In the genomic region with DNA sequence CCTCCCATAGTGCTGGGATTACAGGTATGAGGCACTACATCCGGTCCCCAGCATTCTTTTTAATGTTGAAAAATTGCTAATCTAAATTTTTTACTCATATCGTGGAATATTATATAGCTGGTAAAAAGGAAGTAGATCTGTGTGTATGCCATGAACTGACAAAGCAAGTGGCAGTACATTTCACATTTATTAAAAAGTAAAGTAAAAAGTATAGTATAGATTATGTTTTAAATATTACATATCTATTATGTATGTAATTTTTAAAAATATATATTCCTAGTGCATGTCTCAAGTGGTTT, we compare ENCODE assay signal across 24 cellular contexts.
"Had no signal": no experiment of that assay in that cellular context is flagged by ENCODE, and none has a peak within 500 bp of the region (broad histone marks: within the 10 kb centered on the region; RNA-seq: fewer than 3 reads in every experiment).

No MANE protein-coding gene starts in this region.

- H3K27ac ChIP-seq: HL-60, SJSA1, SK-N-MC had no signal

- H3K27me3 ChIP-seq: MG63, SJSA1 had no signal

- H3K4me3 ChIP-seq: MG63, SJSA1, SK-N-MC had no signal

- DNase-seq: Karpas-422, KG1, MG63, NCI-H1092, NCI-H1105 treated with DMSO at 0.1 percent for 48 hours, NCI-H1417 treated with DMSO at 0.1 percent for 48 hours, NCI-H146, NCI-H1694 treated with DMSO at 0.1 percent for 48 hours, NCI-H1930, NCI-H2081, NCI-H2107, NCI-H2227 treated with DMSO at 0.1 percent for 48 hours, NCI-H524 treated with DMSO at 0.1 percent for 48 hours, NCI-H69, NCI-H774, OCI-M1, Right ventricle myocardium superior, RPMI8226, SIG-M5 had no signal

- H3K4me1 ChIP-seq: SJSA1 had no signal

- H3K9me3 ChIP-seq: MG63, SJSA1 had no signal

- FAIRE-seq: HTR-8/SVneo, RCC 7860 had no signal
